8 cellular contexts compared by ENCODE assay signal in the genomic region with DNA sequence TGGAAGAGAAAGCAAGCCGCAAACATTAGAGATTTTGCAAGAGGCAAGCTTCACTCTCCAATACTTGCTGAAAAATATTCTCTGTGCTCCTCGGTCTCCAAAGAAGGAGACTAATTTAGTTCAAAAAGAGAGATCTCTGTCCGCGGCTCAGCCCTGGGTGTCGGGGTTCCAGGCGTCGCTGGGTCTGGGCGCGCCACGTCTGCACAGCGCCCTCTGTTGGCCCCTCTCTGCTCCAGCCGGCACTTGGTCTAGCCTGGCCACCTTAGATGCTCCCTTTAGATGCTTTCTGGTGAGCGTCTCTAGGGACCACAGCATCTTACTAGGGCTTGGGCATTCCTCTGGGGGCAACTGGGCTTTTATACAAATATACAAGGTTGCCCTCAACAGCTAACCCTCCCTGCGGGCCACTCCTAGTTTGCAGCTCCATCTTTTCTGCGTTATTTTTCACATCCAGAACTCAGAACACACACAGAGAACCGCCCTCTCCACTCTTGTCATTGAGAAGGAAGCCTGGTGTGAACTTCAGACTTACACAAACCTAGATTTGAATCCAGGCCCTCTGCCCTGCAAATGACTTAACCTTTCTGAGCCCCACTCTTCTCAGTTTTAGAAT.
DNase-seq lines count a peak whose midpoint lies in the region; ATAC-seq, FAIRE-seq and TF ChIP-seq lines count a peak whose summit lies in the region.

No MANE protein-coding gene starts in this region.

- peak; percentile 66 for ATAC-seq in HG03460 (IDR thresholded peaks at IDR 0.05; ENCODE audit: unreplicated experiment)
- ATAC-seq in naive thymus-derived CD4-positive, alpha-beta T cell, result peak; percentile 88

- no peak for TF ChIP-seq POLR2A in suprapubic skin (IDR thresholded peaks at IDR 0.05)

- peaks cover 0 to 5% (median 4%) of the 10 kb centered on the region in 5 donors for H3K27me3 Mint-ChIP-seq in naive thymus-derived CD4-positive, alpha-beta T cell

- no peaks in the 10 kb centered on the region for H3K9me3 ChIP-seq in naive thymus-derived CD4-positive, alpha-beta T cell (ENCODE audit: control insufficient read depth in 2 of 3, low read length in 3 of 3)
- H3K9me3 ChIP-seq in suprapubic skin, result no peaks in the 10 kb centered on the region

- peak overlapping the region; percentile 56 to 85 (median 78) for H3K4me3 Mint-ChIP-seq in naive thymus-derived CD4-positive, alpha-beta T cell

- no peaks in the 10 kb centered on the region for H3K36me3 Mint-ChIP-seq in naive thymus-derived CD4-positive, alpha-beta T cell

- H3K4me1 ChIP-seq in naive thymus-derived CD4-positive, alpha-beta T cell (ENCODE audit: control insufficient read depth in 2 of 2, insufficient read depth in 2 of 2, low read length in 2 of 2), result no peaks in the 10 kb centered on the region
- peaks cover 4% of the 10 kb centered on the region for H3K4me1 ChIP-seq in suprapubic skin

- H3K27ac Mint-ChIP-seq in naive thymus-derived CD4-positive, alpha-beta T cell, result peak overlapping the region in 1 of 9 donors; percentile 57

- no peak overlapping the region for H3K27ac ChIP-seq in naive thymus-derived CD4-positive, alpha-beta T cell (ENCODE audit: low read depth, low read length)
- no peak overlapping the region for H3K27ac ChIP-seq in suprapubic skin

- CTCF ChIA-PET in naive thymus-derived CD4-positive, alpha-beta T cell (lab: Charles Lee), result interaction anchor here (0.6 to 1.5 kb wide), 6 partner anchors 9 to 813 kb away, joined by 3 to 6 read pairs (median 4); no protein-coding TSS in a partner anchor

- H3K36me3 ChIP-seq in naive thymus-derived CD4-positive, alpha-beta T cell (ENCODE audit: control insufficient read depth in 2 of 3, insufficient read depth in 3 of 3, low read length in 3 of 3), result no peaks in the 10 kb centered on the region
- no peaks in the 10 kb centered on the region for H3K36me3 ChIP-seq in suprapubic skin

- DNase-seq in GM18507 (ENCODE audit: extremely low spot score, insufficient read length, low read depth), result peak; percentile 29
- DNase-seq in activated CD4-positive, alpha-beta T cell treated with anti-CD3 and anti-CD28 coated beads for 24 hours (ENCODE audit: low read depth in 2 of 2), result peak; percentile 36 to 61
- DNase-seq in dermis microvascular lymphatic vessel endothelial cell (ENCODE audit: low read depth in 2 of 2), result peak; percentile 3 to 59
- peak; percentile 25 to 59 (median 51) for DNase-seq in naive thymus-derived CD4-positive, alpha-beta T cell
- DNase-seq in suprapubic skin (ENCODE audit: low spot score in 2 of 2), result no peak
- no peak for DNase-seq in OCI-M2 (lab: John Stamatoyannopoulos, UW; ENCODE audit: unreplicated experiment)
- no peak for DNase-seq in NCI-H2196 (lab: John Stamatoyannopoulos, UW; ENCODE audit: unreplicated experiment)

- TF ChIP-seq CTCF in suprapubic skin (IDR thresholded peaks at IDR 0.05), result peak; percentile 20 to 63

- TF ChIP-seq EP300 in suprapubic skin (IDR thresholded peaks at IDR 0.05), result no peak

- 32% methylated on average over 16 of the region's 16 CpGs for WGBS in suprapubic skin

- FAIRE-seq in GM18507 (lab: Jason Lieb, UNC), result peak; percentile 84

- H3K4me3 ChIP-seq in naive thymus-derived CD4-positive, alpha-beta T cell (ENCODE audit: low read length), result peak overlapping the region; percentile 31
- peak overlapping the region; percentile 23 for H3K4me3 ChIP-seq in suprapubic skin

- peaks cover 0 to 4% (median 0%) of the 10 kb centered on the region in 11 donors for H3K9me3 Mint-ChIP-seq in naive thymus-derived CD4-positive, alpha-beta T cell

- POLR2A ChIA-PET in naive thymus-derived CD4-positive, alpha-beta T cell (lab: Charles Lee), result no interaction called here

- intact Hi-C loops in naive thymus-derived CD4-positive, alpha-beta T cell (cut with micrococcal nuclease), result loop anchor here (1.0 to 10.0 kb wide), 6 partner anchors 37 to 398 kb away; partner anchors contain the start of gene CYSLTR2 (in 2 of the 2)

- peaks cover 0 to 12% (median 6%) of the 10 kb centered on the region in 7 donors for H3K4me1 Mint-ChIP-seq in naive thymus-derived CD4-positive, alpha-beta T cell

- H3K27me3 ChIP-seq in naive thymus-derived CD4-positive, alpha-beta T cell (ENCODE audit: control insufficient read depth in 2 of 2, insufficient read depth in 2 of 2, low read length in 2 of 2), result peaks cover 0 to 4% of the 10 kb centered on the region in 2 donors
- H3K27me3 ChIP-seq in suprapubic skin, result no peaks in the 10 kb centered on the region

Comparison
In these comparisons a context has a peak if more than half of its experiments do, and no peak if none do; other contexts are left out.
1. DNase-seq: peak in GM18507 (single experiment), activated CD4-positive, alpha-beta T cell treated with anti-CD3 and anti-CD28 coated beads for 24 hours (2 of 2), dermis microvascular lymphatic vessel endothelial cell (2 of 2) and naive thymus-derived CD4-positive, alpha-beta T cell (9 of 9); none in suprapubic skin (0 of 2), OCI-M2 (single experiment) and NCI-H2196 (single experiment).